In genomic region chr7:75010036-75010435, GRCh38 we compare ENCODE assay signal across 15 cellular contexts.
"Had no signal": no experiment of that assay in that cellular context is flagged by ENCODE, and none has a peak within 500 bp of the region (broad histone marks: within the 10 kb centered on the region; RNA-seq: fewer than 3 reads in every experiment).

No MANE protein-coding gene starts in this region.

- DNase-seq: activated B cell treated with CpG ODN at 0.5 μM for 24 hours; activated CD4-positive, alpha-beta T cell treated with anti-CD3 and anti-CD28 coated beads for 48 hours; activated CD8-positive, alpha-beta T cell treated with anti-CD3 and anti-CD28 coated beads for 36 hours; activated effector memory CD4-positive, alpha-beta T cell treated with Interleukin-2 at 50 U/mL for 16 hours; activated naive CD4-positive, alpha-beta T cell treated with anti-CD3 and anti-CD28 coated beads, Interleukin-2, amount 50 U/mL, for 16 hours; activated T-cell treated with anti-CD3 and anti-CD28 coated beads, Interleukin-2, amount 50 U/mL, for 4 hours; erythroblast; hippocampal formation; kidney; left ventricle myocardium inferior; naive thymus-derived CD4-positive, alpha-beta T cell; nucleus accumbens; posterior cingulate gyrus; tibial artery had no signal

- H3K4me1 ChIP-seq: left ventricle myocardium inferior, tibial artery had no signal

- H3K27me3 Mint-ChIP-seq: activated B cell treated with CpG ODN at 0.5 μM for 24 hours; activated CD8-positive, alpha-beta T cell treated with anti-CD3 and anti-CD28 coated beads for 36 hours; naive thymus-derived CD4-positive, alpha-beta T cell had no signal

- H3K4me3 Mint-ChIP-seq: activated B cell treated with CpG ODN at 0.5 μM for 24 hours; activated CD8-positive, alpha-beta T cell treated with anti-CD3 and anti-CD28 coated beads for 36 hours; activated T-cell treated with anti-CD3 and anti-CD28 coated beads, Interleukin-2, amount 50 U/mL, for 4 hours; naive thymus-derived CD4-positive, alpha-beta T cell; stimulated activated memory B cell treated with anti-CD40 and anti-IgM and Interleukin-4, amounts not matched to agents 10 μg/mL and 1 μg/mL and 100 μg/mL, for 72 hours had no signal

- H3K4me3 ChIP-seq: left ventricle myocardium inferior, tibial artery had no signal

- H3K27ac ChIP-seq: left ventricle myocardium inferior, tibial artery had no signal

- H3K9me3 ChIP-seq: left ventricle myocardium inferior, tibial artery had no signal

- H3K9me3 Mint-ChIP-seq: activated B cell treated with CpG ODN at 0.5 μM for 24 hours; activated CD8-positive, alpha-beta T cell treated with anti-CD3 and anti-CD28 coated beads for 36 hours; activated T-cell treated with anti-CD3 and anti-CD28 coated beads, Interleukin-2, amount 50 U/mL, for 4 hours; naive thymus-derived CD4-positive, alpha-beta T cell; stimulated activated memory B cell treated with anti-CD40 and anti-IgM and Interleukin-4, amounts not matched to agents 10 μg/mL and 1 μg/mL and 100 μg/mL, for 72 hours had no signal

- ATAC-seq: activated CD8-positive, alpha-beta T cell treated with anti-CD3 and anti-CD28 coated beads for 36 hours; activated T-cell treated with anti-CD3 and anti-CD28 coated beads, Interleukin-2, amount 50 U/mL, for 4 hours; naive thymus-derived CD4-positive, alpha-beta T cell; stimulated activated memory B cell treated with anti-CD40 and anti-IgM and Interleukin-4, amounts not matched to agents 10 μg/mL and 1 μg/mL and 100 μg/mL, for 72 hours had no signal

- H3K27ac Mint-ChIP-seq: activated B cell treated with CpG ODN at 0.5 μM for 24 hours; activated CD8-positive, alpha-beta T cell treated with anti-CD3 and anti-CD28 coated beads for 36 hours; naive thymus-derived CD4-positive, alpha-beta T cell; stimulated activated memory B cell treated with anti-CD40 and anti-IgM and Interleukin-4, amounts not matched to agents 10 μg/mL and 1 μg/mL and 100 μg/mL, for 72 hours had no signal

- H3K4me1 Mint-ChIP-seq: activated B cell treated with CpG ODN at 0.5 μM for 24 hours; naive thymus-derived CD4-positive, alpha-beta T cell; stimulated activated memory B cell treated with anti-CD40 and anti-IgM and Interleukin-4, amounts not matched to agents 10 μg/mL and 1 μg/mL and 100 μg/mL, for 72 hours had no signal

- H3K36me3 Mint-ChIP-seq: stimulated activated memory B cell treated with anti-CD40 and anti-IgM and Interleukin-4, amounts not matched to agents 10 μg/mL and 1 μg/mL and 100 μg/mL, for 72 hours had no signal
